1 cellular context compared by ENCODE assay signal in genomic region chr1:23980725-23981063, GRCh38.
A peak's percentile ranks its signal among the peaks of the same experiment; 100 is the strongest.
TF ChIP-seq lines count a peak whose summit lies in the region.

No MANE protein-coding gene starts in this region.

TF ChIP-seq in K562, 482 proteins besides CTCF, POLR2A, EP300 and RAD21 (continued from another document and continues in another):
- no peak for TF ChIP-seq TAL1 (IDR thresholded peaks at IDR 0.05)
- TF ChIP-seq ETV6 (IDR thresholded peaks at IDR 0.05; ENCODE audit: borderline replicate concordance in 1 of 2, low read depth in 2 of 2, low read length in 1 of 2) = no peak
- TF ChIP-seq ETV6 (CRISPR knock-in tag; IDR thresholded peaks at IDR 0.05; ENCODE audit: borderline replicate concordance) = peak; percentile 59; the same call in 1 of the 2 replicates
- TF ChIP-seq ATF3 (IDR thresholded peaks at IDR 0.05) = no peak
- peak; percentile 43 for TF ChIP-seq ATF3 (CRISPR knock-in tag; conservative IDR thresholded peaks at IDR 0.05)
- TF ChIP-seq ZBTB9 (CRISPR knock-in tag; IDR thresholded peaks at IDR 0.05) = 0 out of 2 replicates have a peak, but pooled peaks have one; percentile 59
- no peak for TF ChIP-seq ZNF395 (CRISPR knock-in tag; IDR thresholded peaks at IDR 0.05)
- TF ChIP-seq THAP12 (CRISPR knock-in tag; IDR thresholded peaks at IDR 0.05) = peak; percentile 58; the same call in 1 of the 2 replicates
- TF ChIP-seq TEAD1 (CRISPR knock-in tag; IDR thresholded peaks at IDR 0.05) = peak in 1 of 2 experiments; percentile 55; a peak in 1 of 4 replicates
- TF ChIP-seq PTTG1 (tag; IDR thresholded peaks at IDR 0.05; ENCODE audit: low read depth) = peak; percentile 47; the same call in 1 of the 2 replicates
- 0 out of 2 replicates have a peak, but pooled peaks have one; percentile 37 for TF ChIP-seq ZBTB1 (CRISPR knock-in tag; IDR thresholded peaks at IDR 0.05; ENCODE audit: borderline replicate concordance, low read depth)
- TF ChIP-seq MBD1 (CRISPR knock-in tag; IDR thresholded peaks at IDR 0.05) = peak; percentile 81; the same call in 1 of the 2 replicates
- TF ChIP-seq SOX6 (IDR thresholded peaks at IDR 0.05) = no peak; the same call in 1 of the 2 replicates
- TF ChIP-seq RCOR1 (IDR thresholded peaks at IDR 0.05; ENCODE audit: borderline replicate concordance in 1 of 2, low read depth in 2 of 2, low read length in 2 of 2) = no peak
- peak; percentile 74; the same call in 1 of the 2 replicates for TF ChIP-seq GATAD2B (IDR thresholded peaks at IDR 0.05; ENCODE audit: borderline replicate concordance)
- TF ChIP-seq PHF8 (IDR thresholded peaks at IDR 0.05; ENCODE audit: borderline replicate concordance, low read length) = no peak
- TF ChIP-seq GABPB2 (CRISPR knock-in tag; conservative IDR thresholded peaks at IDR 0.05) = no peak
- TF ChIP-seq ZKSCAN3 (CRISPR knock-in tag; IDR thresholded peaks at IDR 0.05) = no peak
- peak; percentile 76 for TF ChIP-seq ZNF407 (IDR thresholded peaks at IDR 0.05; ENCODE audit: low read depth)
- TF ChIP-seq NKRF (IDR thresholded peaks at IDR 0.05; ENCODE audit: borderline replicate concordance) = no peak
- TF ChIP-seq SMARCB1 (IDR thresholded peaks at IDR 0.05; ENCODE audit: insufficient read length, low read depth) = no peak
- TF ChIP-seq SAFB (IDR thresholded peaks at IDR 0.05; ENCODE audit: borderline replicate concordance, low read depth, low read length) = no peak
- TF ChIP-seq PREB (CRISPR knock-in tag; IDR thresholded peaks at IDR 0.05) = no peak
- TF ChIP-seq SMAD4 (CRISPR knock-in tag; conservative IDR thresholded peaks at IDR 0.05) = no peak
- no peak for TF ChIP-seq KLF16 (IDR thresholded peaks at IDR 0.05)
- no peak for TF ChIP-seq SREBF1 (IDR thresholded peaks at IDR 0.05; ENCODE audit: borderline replicate concordance, low read depth, low read length)
- TF ChIP-seq SRSF1 (IDR thresholded peaks at IDR 0.05; ENCODE audit: low read depth, low read length) = no peak
- peak; percentile 59; the same call in 1 of the 2 replicates for TF ChIP-seq L3MBTL2 (IDR thresholded peaks at IDR 0.05)
- TF ChIP-seq NFIX (CRISPR knock-in tag; IDR thresholded peaks at IDR 0.05; ENCODE audit: low read depth) = no peak
- no peak; the same call in 1 of the 2 replicates for TF ChIP-seq CREM (IDR thresholded peaks at IDR 0.05; ENCODE audit: low read depth)
- no peak for TF ChIP-seq CBX8 (IDR thresholded peaks at IDR 0.05; ENCODE audit: borderline replicate concordance, extremely low read depth, low read depth, low read length, poor library complexity, severe bottlenecking)
- no peak for TF ChIP-seq IFI16 (CRISPR knock-in tag; IDR thresholded peaks at IDR 0.05)
